ENCODE assay signal across 7 cellular contexts in genomic region chr3:68893600-68894239, GRCh38. TPM values are rescaled to one million over a fixed set of nuclear protein-coding genes. Genes with fewer than 3 reads are reported as not detected.
DNase-seq lines count a peak whose midpoint lies in the region; ATAC-seq and TF ChIP-seq lines count a peak whose summit lies in the region.

No MANE protein-coding gene starts in this region.

- H3F3A ChIP-seq in Loucy (ENCODE audit: low read depth), result no peaks in the 10 kb centered on the region

- H3K9me3 ChIP-seq in Loucy (ENCODE audit: insufficient read depth, low read depth, low read length), result no peaks in the 10 kb centered on the region
- no peaks in the 10 kb centered on the region for H3K9me3 ChIP-seq in body of pancreas
- H3K9me3 ChIP-seq in lower lobe of right lung, result no peaks in the 10 kb centered on the region

- no peaks in the 10 kb centered on the region for H4K20me1 ChIP-seq in Loucy (ENCODE audit: insufficient read depth, low read length, poor library complexity, severe bottlenecking)

- H3K79me2 ChIP-seq in Loucy (ENCODE audit: insufficient read depth, low read length), result no peaks in the 10 kb centered on the region

- DNase-seq in GM04503 (ENCODE audit: low read depth) (peak; percentile 1), body of pancreas (no peak), lower lobe of right lung (no peak), KG1 (lab: John Stamatoyannopoulos, UW) (no peak), iPS-NIHi11 (ENCODE audit: low spot score) (no peak)
- no peak for DNase-seq in activated effector memory CD4-positive, alpha-beta T cell treated with anti-CD3 and anti-CD28 coated beads, Interleukin-2, amount 50 U/mL, for 16 hours

- H3K4me1 ChIP-seq in Loucy (ENCODE audit: insufficient read depth, low read length, poor library complexity, severe bottlenecking), result no peaks in the 10 kb centered on the region
- no peaks in the 10 kb centered on the region for H3K4me1 ChIP-seq in body of pancreas
- no peaks in the 10 kb centered on the region for H3K4me1 ChIP-seq in lower lobe of right lung

- WGBS in body of pancreas, 2 donors, result 34 to 40% methylated on average over 3 of the region's 3 CpGs

- H3K9me2 ChIP-seq in Loucy (replicated peaks; ENCODE audit: low read depth, low read length), result no peaks in the 10 kb centered on the region

- peak; percentile 52 for TF ChIP-seq CTCF in Loucy (conservative IDR thresholded peaks at IDR 0.05; ENCODE audit: low read length)
- TF ChIP-seq CTCF in body of pancreas (IDR thresholded peaks at IDR 0.05), result peak in 6 of 7 experiments; percentile 36 to 59 (median 52)
- peak; percentile 55 for TF ChIP-seq CTCF in lower lobe of right lung (IDR thresholded peaks at IDR 0.05)

- H3K27ac ChIP-seq in body of pancreas, result no peak overlapping the region
- H3K27ac ChIP-seq in lower lobe of right lung, result no peak overlapping the region

- H3K4me3 ChIP-seq in Loucy (ENCODE audit: low read length, poor library complexity, severe bottlenecking), result no peak overlapping the region
- no peak overlapping the region for H3K4me3 ChIP-seq in body of pancreas
- no peak overlapping the region for H3K4me3 ChIP-seq in lower lobe of right lung

- no peak overlapping the region for H3K4me2 ChIP-seq in Loucy (ENCODE audit: low read depth, low read length, poor library complexity, severe bottlenecking)

- intact Hi-C loops in body of pancreas (cut with DNase I), result no loop called here
- intact Hi-C loops in lower lobe of right lung (cut with DNase I), result no loop called here

- H3K36me3 ChIP-seq in Loucy (ENCODE audit: insufficient read depth, low read length) (no peaks in the 10 kb centered on the region), body of pancreas (replicated peaks in 1 of 2; ENCODE audit: insufficient read depth in 1 of 2, low read depth in 2 of 2) (no peaks in the 10 kb centered on the region), lower lobe of right lung (no peaks in the 10 kb centered on the region)

- H3K9ac ChIP-seq in Loucy (ENCODE audit: low read depth, low read length, poor library complexity, severe bottlenecking), result no peak overlapping the region

- ATAC-seq in body of pancreas, result no peak
- no peak for ATAC-seq in lower lobe of right lung

- TF ChIP-seq POLR2A in body of pancreas (IDR thresholded peaks at IDR 0.05), result no peak

- H3K27me3 ChIP-seq in Loucy (ENCODE audit: insufficient read depth, low read length, poor library complexity, severe bottlenecking) (no peaks in the 10 kb centered on the region), body of pancreas (no peaks in the 10 kb centered on the region), lower lobe of right lung (ENCODE audit: low read depth) (no peaks in the 10 kb centered on the region)

- no peak overlapping the region for H2AFZ ChIP-seq in Loucy (ENCODE audit: low read length)

RNA-seq across cellular contexts. Expression of gene TAFA4, which starts 38.6 kb away (rescaled TPM):
- total RNA-seq in body of pancreas (under 1 TPM in 1 of 2 donors, not detected in 1; 0.99 TPM), lower lobe of right lung (not detected)
